In genomic region chr9:110288503-110288902, GRCh38 we compare ENCODE assay signal across 1 cellular context.
TF ChIP-seq lines count a peak whose summit lies in the region.

No MANE protein-coding gene starts in this region.

TF ChIP-seq in GM23338, 12 proteins besides CTCF, POLR2A, EP300 and RAD21 (continued from another document):
- TF ChIP-seq ZNF462 (CRISPR knock-in tag; IDR thresholded peaks at IDR 0.05) (no peak), REST (IDR thresholded peaks at IDR 0.05; ENCODE audit: unreplicated experiment) (no peak), STAT1 (IDR thresholded peaks at IDR 0.05; ENCODE audit: unreplicated experiment) (no peak)
TF ChIP-seq in GM23338: peak in this region for 0.
